3 cellular contexts compared by ENCODE assay signal in the genomic region with DNA sequence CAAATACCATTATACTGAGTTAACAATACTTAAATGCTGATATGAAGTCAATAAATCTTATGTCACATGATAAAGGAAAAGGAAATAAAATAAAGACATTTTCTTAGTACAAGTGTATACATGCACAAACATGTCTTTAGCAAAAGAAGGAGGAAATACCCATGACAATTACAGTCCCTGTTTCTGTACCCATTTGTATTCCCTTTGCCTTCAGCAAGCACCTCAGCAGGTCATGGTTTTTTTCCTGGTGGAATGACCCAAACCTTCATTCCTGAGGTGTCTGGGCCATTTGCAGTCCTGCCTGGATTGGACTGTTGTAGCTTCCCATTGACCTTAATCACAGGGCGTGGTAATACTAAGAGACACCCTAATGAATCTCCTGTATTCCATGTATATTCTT. TPM values are rescaled to one million over a fixed set of nuclear protein-coding genes. Genes with fewer than 3 reads are reported as not detected.
"Had no signal": no experiment of that assay in that cellular context is flagged by ENCODE, and none has a peak within 500 bp of the region (broad histone marks: within the 10 kb centered on the region; RNA-seq: fewer than 3 reads in every experiment).

No MANE protein-coding gene starts in this region.

RNA-seq across cellular contexts. Expression of gene ELAVL4, which starts 57.6 kb away (rescaled TPM):
- total RNA-seq: GM23248, H9, HFFc6 had no signal
